In the genomic region with DNA sequence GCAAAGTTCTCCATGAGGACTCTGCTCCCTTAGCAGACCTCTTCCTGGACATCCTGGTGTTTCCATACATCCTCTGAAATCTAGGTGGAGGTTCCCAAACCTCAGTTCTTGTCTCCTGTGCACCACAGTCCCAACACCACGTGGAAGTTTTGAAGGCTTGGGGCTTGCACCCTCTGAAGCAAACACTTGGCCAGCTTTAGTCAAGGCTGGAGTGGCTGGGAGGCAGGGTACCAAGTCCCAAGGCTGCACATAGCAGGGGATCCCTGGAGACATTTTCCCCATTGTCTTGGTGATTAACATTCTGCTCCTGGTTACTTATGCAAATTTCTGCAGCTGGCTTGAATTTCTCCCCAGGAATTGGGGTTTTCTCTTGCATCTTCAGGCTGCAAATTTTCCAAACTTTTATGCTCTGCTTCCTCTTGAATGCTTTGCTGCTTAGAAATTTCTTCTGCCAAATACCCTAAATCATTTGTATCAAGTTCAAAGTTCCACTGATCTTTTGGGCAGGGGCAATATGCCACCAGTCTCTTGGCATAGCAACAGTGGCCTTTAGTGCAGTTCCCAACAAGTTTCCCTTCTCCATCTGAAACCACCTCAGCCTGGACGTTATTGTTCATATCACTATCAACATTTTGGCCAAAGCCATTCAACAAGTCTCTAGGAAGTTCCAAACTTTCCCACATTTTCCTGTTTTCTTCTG, we compare ENCODE assay signal across 2 cellular contexts.
A peak's percentile ranks its signal among the peaks of the same experiment; 100 is the strongest.
TF ChIP-seq lines count a peak whose summit lies in the region.

No MANE protein-coding gene starts in this region.

TF ChIP-seq in H1, 55 proteins besides CTCF, POLR2A, EP300 and RAD21:
- TF ChIP-seq, protein P1, sequence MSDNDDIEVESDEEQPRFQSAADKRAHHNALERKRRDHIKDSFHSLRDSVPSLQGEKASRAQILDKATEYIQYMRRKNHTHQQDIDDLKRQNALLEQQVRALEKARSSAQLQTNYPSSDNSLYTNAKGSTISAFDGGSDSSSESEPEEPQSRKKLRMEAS (IDR thresholded peaks at IDR 0.05) = peak; percentile 58; the same call in 1 of the 2 replicates
- TF ChIP-seq, protein P2, sequence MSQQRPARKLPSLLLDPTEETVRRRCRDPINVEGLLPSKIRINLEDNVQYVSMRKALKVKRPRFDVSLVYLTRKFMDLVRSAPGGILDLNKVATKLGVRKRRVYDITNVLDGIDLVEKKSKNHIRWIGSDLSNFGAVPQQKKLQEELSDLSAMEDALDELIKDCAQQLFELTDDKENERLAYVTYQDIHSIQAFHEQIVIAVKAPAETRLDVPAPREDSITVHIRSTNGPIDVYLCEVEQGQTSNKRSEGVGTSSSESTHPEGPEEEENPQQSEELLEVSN (IDR thresholded peaks at IDR 0.05) = peak; percentile 13; the same call in 1 of the 2 replicates
- TF ChIP-seq TEAD4 (IDR thresholded peaks at IDR 0.05; ENCODE audit: low read depth, low read length) (peak; percentile 31; the same call in 1 of the 2 replicates), TCF12 (IDR thresholded peaks at IDR 0.05; ENCODE audit: low read depth, low read length) (peak; percentile 43; the same call in 1 of the 2 replicates)
TF ChIP-seq in H1: peak in this region for 4; not testable (repeated sequence) for 51.

TF ChIP-seq in liver, 16 proteins besides CTCF, POLR2A, EP300 and RAD21:
- TF ChIP-seq HNF4G (IDR thresholded peaks at IDR 0.05) = peak; percentile 50
- peak; percentile 51 for TF ChIP-seq SP1 (IDR thresholded peaks at IDR 0.05)
- TF ChIP-seq HNF4A (conservative IDR thresholded peaks at IDR 0.05) = peak; percentile 88 to 89
- TF ChIP-seq RXRA (IDR thresholded peaks at IDR 0.05) = peak; percentile 48 to 68
